8 cellular contexts compared by ENCODE assay signal in genomic region chr1:68174173-68175113, GRCh38. TPM values are rescaled to one million over a fixed set of nuclear protein-coding genes. Genes with fewer than 3 reads are reported as not detected.
DNase-seq lines count a peak whose midpoint lies in the region; ATAC-seq and TF ChIP-seq lines count a peak whose summit lies in the region.

No MANE protein-coding gene starts in this region.

- 35 to 42% (median 36%) methylated on average over 12 of the region's 12 CpGs for WGBS in psoas muscle, 3 donors

- no peak overlapping the region for H3K4me3 Mint-ChIP-seq in activated T-helper 2 cell treated with anti-CD3 and anti-CD28 coated beads, Interferon-gamma antibody, Interleukin-2, Interleukin-4, amounts not matched to agents 10 μg/mL and 5 μg/mL and 100 μg/mL, durations not matched to agents 14 hours and 24 hours and 36 hours (ENCODE audit: low read depth)

- H3K9me3 Mint-ChIP-seq in activated T-helper 2 cell treated with anti-CD3 and anti-CD28 coated beads, Interferon-gamma antibody, Interleukin-2, Interleukin-4, amounts not matched to agents 10 μg/mL and 5 μg/mL and 100 μg/mL, durations not matched to agents 14 hours and 24 hours and 36 hours: no peaks in the 10 kb centered on the region

- H3K4me3 ChIP-seq in SJCRH30 (peak overlapping the region; percentile 9), foreskin fibroblast (ENCODE audit: low read depth in 1 of 2, low read length in 2 of 2) (no peak overlapping the region), psoas muscle (peak overlapping the region; percentile 46)

- H3K9me3 ChIP-seq in SJCRH30 (replicated peaks) (no peaks in the 10 kb centered on the region), psoas muscle (no peaks in the 10 kb centered on the region)

- H3K27ac ChIP-seq in SJCRH30 (peak overlapping the region; percentile 73), psoas muscle (peak overlapping the region; percentile 87)

- ATAC-seq in psoas muscle: peak; percentile 66 to 86 (median 84)
- ATAC-seq in HG02981 (IDR thresholded peaks at IDR 0.05; ENCODE audit: unreplicated experiment): no peak
- ATAC-seq in GM18519 (IDR thresholded peaks at IDR 0.05; ENCODE audit: low FRiP score, unreplicated experiment): no peak

- peaks cover 12% of the 10 kb centered on the region for H3K4me1 Mint-ChIP-seq in activated T-helper 2 cell treated with anti-CD3 and anti-CD28 coated beads, Interferon-gamma antibody, Interleukin-2, Interleukin-4, amounts not matched to agents 10 μg/mL and 5 μg/mL and 100 μg/mL, durations not matched to agents 14 hours and 24 hours and 36 hours (ENCODE audit: low read depth)

- H3K27ac Mint-ChIP-seq in activated T-helper 2 cell treated with anti-CD3 and anti-CD28 coated beads, Interferon-gamma antibody, Interleukin-2, Interleukin-4, amounts not matched to agents 10 μg/mL and 5 μg/mL and 100 μg/mL, durations not matched to agents 14 hours and 24 hours and 36 hours: no peak overlapping the region

- H3K36me3 ChIP-seq in SJCRH30 (no peaks in the 10 kb centered on the region), psoas muscle (ENCODE audit: insufficient read depth in 1 of 2, low read depth in 1 of 2) (no peaks in the 10 kb centered on the region)

- H3K27me3 ChIP-seq in SJCRH30 (no peaks in the 10 kb centered on the region), psoas muscle (ENCODE audit: insufficient read depth in 3 of 3, low read length in 2 of 3) (no peaks in the 10 kb centered on the region)

- peaks cover 43% of the 10 kb centered on the region for H3K4me1 ChIP-seq in SJCRH30
- H3K4me1 ChIP-seq in psoas muscle: peaks cover 49% of the 10 kb centered on the region

- intact Hi-C loops in psoas muscle (cut with DNase I): loop anchor here in 1 of 2 donors (2.0 to 5.0 kb wide), 3 partner anchors 20 to 58 kb away; partner anchors contain the start of gene WLS
- intact Hi-C loops in activated T-helper 2 cell treated with anti-CD3 and anti-CD28 coated beads, Interferon-gamma antibody, Interleukin-2, Interleukin-4, amounts not matched to agents 10 μg/mL and 5 μg/mL and 100 μg/mL, durations not matched to agents 14 hours and 24 hours and 36 hours (cut with micrococcal nuclease): no loop called here

- DNase-seq in GM04504 (ENCODE audit: low read depth): peak; percentile 74
- peak; percentile 90 to 95 for DNase-seq in SJCRH30
- DNase-seq in foreskin fibroblast: peak; percentile 94 to 98
- peak; percentile 38 to 63 for DNase-seq in psoas muscle
- no peak for DNase-seq in activated T-helper 2 cell treated with anti-CD3 and anti-CD28 coated beads, Interferon-gamma antibody, Interleukin-2, Interleukin-4, amounts not matched to agents 10 μg/mL and 5 μg/mL and 100 μg/mL, durations not matched to agents 14 hours and 24 hours and 36 hours (ENCODE audit: low spot score)
- DNase-seq in NCI-H2196 (lab: John Stamatoyannopoulos, UW; ENCODE audit: unreplicated experiment): no peak

- TF ChIP-seq CTCF in foreskin fibroblast (IDR thresholded peaks at IDR 0.05; ENCODE audit: low read depth, low read length) (no peak), psoas muscle (IDR thresholded peaks at IDR 0.05) (no peak)

- peaks cover 3% of the 10 kb centered on the region for H3K27me3 Mint-ChIP-seq in activated T-helper 2 cell treated with anti-CD3 and anti-CD28 coated beads, Interferon-gamma antibody, Interleukin-2, Interleukin-4, amounts not matched to agents 10 μg/mL and 5 μg/mL and 100 μg/mL, durations not matched to agents 14 hours and 24 hours and 36 hours (ENCODE audit: low read depth)

- H3K36me3 Mint-ChIP-seq in activated T-helper 2 cell treated with anti-CD3 and anti-CD28 coated beads, Interferon-gamma antibody, Interleukin-2, Interleukin-4, amounts not matched to agents 10 μg/mL and 5 μg/mL and 100 μg/mL, durations not matched to agents 14 hours and 24 hours and 36 hours (ENCODE audit: low read depth): no peaks in the 10 kb centered on the region

RNA-seq across cellular contexts. Expression of gene WLS, which starts 57.9 kb away (rescaled TPM):
- 38.1 and 43.2 TPM in 2 replicates for total RNA-seq in SJCRH30 (2014; rRNA removed; shearing (Covaris generic))
- 10 to 100 TPM; 15.2 to 32.3 (median 17.5) TPM for total RNA-seq in psoas muscle
- 1 to 10 TPM; 3.1 to 9.0 (median 4.5) TPM for polyA plus RNA-seq in psoas muscle
- total RNA-seq in activated T-helper 2 cell treated with anti-CD3 and anti-CD28 coated beads, Interferon-gamma antibody, Interleukin-2, Interleukin-4, amounts not matched to agents 10 μg/mL and 5 μg/mL and 100 μg/mL, durations not matched to agents 14 hours and 24 hours and 36 hours: not detected in 2 replicates

Comparison
In these comparisons a context has a peak if more than half of its experiments do, and no peak if none do; other contexts are left out.
1. DNase-seq: peak in GM04504 (single experiment), SJCRH30 (2 of 2), foreskin fibroblast (2 of 2) and psoas muscle (2 of 2); none in activated T-helper 2 cell treated with anti-CD3 and anti-CD28 coated beads, Interferon-gamma antibody, Interleukin-2, Interleukin-4, amounts not matched to agents 10 μg/mL and 5 μg/mL and 100 μg/mL, durations not matched to agents 14 hours and 24 hours and 36 hours (single experiment) and NCI-H2196 (single experiment).
2. H3K4me3 ChIP-seq: peak in SJCRH30 (single experiment) and psoas muscle (single experiment); none in foreskin fibroblast (0 of 2).
3. ATAC-seq: peak in psoas muscle (4 of 4); none in HG02981 (single experiment) and GM18519 (single experiment).
4. RNA of gene WLS, which starts 57.9 kb away (total RNA-seq): 38.1 to 43.2 TPM in SJCRH30 and 15.2 to 32.3 TPM in psoas muscle; not detected in activated T-helper 2 cell treated with anti-CD3 and anti-CD28 coated beads, Interferon-gamma antibody, Interleukin-2, Interleukin-4, amounts not matched to agents 10 μg/mL and 5 μg/mL and 100 μg/mL, durations not matched to agents 14 hours and 24 hours and 36 hours; every median in the first group is over 10 times any median in the second.